9 cellular contexts compared by ENCODE assay signal in the genomic region with DNA sequence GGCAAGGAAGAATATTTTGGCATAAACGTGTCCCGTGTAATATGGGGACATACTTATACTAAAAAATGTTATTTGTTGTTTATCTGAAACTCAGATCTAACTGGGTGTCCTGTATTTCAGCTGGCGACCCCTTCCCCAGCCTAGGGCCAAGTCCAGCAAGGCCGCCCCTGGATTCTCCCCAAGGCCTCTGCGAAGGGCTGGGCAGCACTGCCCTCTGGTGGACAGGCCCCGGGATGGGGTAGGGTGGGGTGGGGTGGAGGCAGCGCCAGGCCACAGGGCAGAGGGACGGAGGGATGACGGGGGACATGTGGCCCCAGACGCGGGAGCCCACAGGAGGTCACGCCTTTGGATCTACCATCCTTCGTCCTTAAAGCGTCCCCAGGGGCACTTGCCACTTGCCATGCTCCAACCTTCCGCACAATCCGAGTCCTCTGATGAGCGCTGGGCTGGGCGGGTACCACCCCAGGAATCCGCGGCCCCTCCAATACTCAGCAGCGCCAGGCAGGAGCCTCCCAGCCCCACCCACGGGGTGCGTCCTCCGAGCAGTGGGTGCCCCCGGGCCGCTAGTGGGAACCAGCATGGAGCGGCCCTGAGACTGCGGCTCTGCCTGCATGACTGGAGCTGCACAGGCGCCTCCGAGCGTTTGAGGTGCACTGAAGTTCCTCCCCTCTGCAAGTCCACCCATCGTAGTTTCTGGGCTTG. TPM values are rescaled to one million over a fixed set of nuclear protein-coding genes. Genes with fewer than 3 reads are reported as not detected.
DNase-seq lines count a peak whose midpoint lies in the region; ATAC-seq, FAIRE-seq and TF ChIP-seq lines count a peak whose summit lies in the region.
"Had no signal": no experiment of that assay in that cellular context is flagged by ENCODE, and none has a peak within 500 bp of the region (broad histone marks: within the 10 kb centered on the region; RNA-seq: fewer than 3 reads in every experiment).

No MANE protein-coding gene starts in this region.

- DNase-seq in AG20443 (ENCODE audit: low spot score) (peak; percentile 91), GM12892 (ENCODE audit: insufficient read length) (peak; percentile 75), SK-MEL-5 (ENCODE audit: low read depth, low spot score) (peak; percentile 63), epidermal melanocyte (ENCODE audit: insufficient read length, low spot score) (peak; percentile 80), H4 (ENCODE audit: low spot score) (no peak), LoVo (ENCODE audit: low spot score) (no peak)
- no peak for DNase-seq in natural killer cell treated with Interleukin-12 subunit alpha and Interleukin-12 subunit beta and Interleukin-15 and Interleukin-18, amount 100 ng/mL, for 72 hours (ENCODE audit: low spot score)

- FAIRE-seq in GM12892 (lab: Jason Lieb, UNC): peak; percentile 76

- H3K4me3 Mint-ChIP-seq in natural killer cell treated with Interleukin-12 subunit alpha and Interleukin-12 subunit beta and Interleukin-15 and Interleukin-18, amount 100 ng/mL, for 72 hours: no peak overlapping the region

- in situ Hi-C loops in SK-MEL-5 (cut with HindIII; ENCODE audit: low pct_unique_long_range_greater_than_20kb, low sequenced_read_pairs): no loop called here

- no peaks in the 10 kb centered on the region for H3K36me3 Mint-ChIP-seq in natural killer cell treated with Interleukin-12 subunit alpha and Interleukin-12 subunit beta and Interleukin-15 and Interleukin-18, amount 100 ng/mL, for 72 hours

- no peak for TF ChIP-seq POLR2A in GM12892 (IDR thresholded peaks at IDR 0.05; ENCODE audit: low read depth, low read length)

- H3K9me3 Mint-ChIP-seq in natural killer cell treated with Interleukin-12 subunit alpha and Interleukin-12 subunit beta and Interleukin-15 and Interleukin-18, amount 100 ng/mL, for 72 hours: no peaks in the 10 kb centered on the region

- no peak overlapping the region for H3K27ac Mint-ChIP-seq in natural killer cell treated with Interleukin-12 subunit alpha and Interleukin-12 subunit beta and Interleukin-15 and Interleukin-18, amount 100 ng/mL, for 72 hours

- ATAC-seq in natural killer cell treated with Interleukin-12 subunit alpha and Interleukin-12 subunit beta and Interleukin-15 and Interleukin-18, amount 100 ng/mL, for 72 hours: peak; percentile 52 to 70
- ATAC-seq in GM19351 (IDR thresholded peaks at IDR 0.05; ENCODE audit: unreplicated experiment): no peak

- H3K4me1 Mint-ChIP-seq in natural killer cell treated with Interleukin-12 subunit alpha and Interleukin-12 subunit beta and Interleukin-15 and Interleukin-18, amount 100 ng/mL, for 72 hours (ENCODE audit: low read depth in 2 of 2): peaks cover 2 to 6% of the 10 kb centered on the region in 2 donors

- H3K27me3 Mint-ChIP-seq in natural killer cell treated with Interleukin-12 subunit alpha and Interleukin-12 subunit beta and Interleukin-15 and Interleukin-18, amount 100 ng/mL, for 72 hours: peaks cover 7 to 11% of the 10 kb centered on the region in 2 donors

RNA-seq across cellular contexts. Expression of gene AGPAT2, which starts 7.1 kb away (rescaled TPM):
- 3.5 TPM for polyA plus RNA-seq in GM12892 (2012; ENCODE audit: missing spikeins)
- total RNA-seq in SK-MEL-5 (2014; rRNA removed; shearing (Covaris generic)): 52.3 and 54.1 TPM in 2 replicates
- polyA plus RNA-seq in SK-MEL-5 (2015; cell fraction: cytosol; rRNA removed): 92.0 and 97.9 TPM in 2 replicates
- 50.6 and 71.9 TPM in 2 replicates for polyA plus RNA-seq in SK-MEL-5 (2015; cell fraction: nucleus; rRNA removed)
- 1 to 10 TPM; 6.1 to 8.9 TPM for total RNA-seq in natural killer cell treated with Interleukin-12 subunit alpha and Interleukin-12 subunit beta and Interleukin-15 and Interleukin-18, amount 100 ng/mL, for 72 hours
- 32.3 and 33.8 TPM in 2 replicates for total RNA-seq in H4 (2014; rRNA removed; shearing (Covaris generic))

RNA-seq across cellular contexts. Expression of gene DIPK1B, which starts 18.1 kb away (rescaled TPM):
- polyA plus RNA-seq in GM12892 (2012; ENCODE audit: missing spikeins): 0.36 TPM
- total RNA-seq in SK-MEL-5 (2014; rRNA removed; shearing (Covaris generic)): 42.0 and 45.6 TPM in 2 replicates
- 43.9 and 50.5 TPM in 2 replicates for polyA plus RNA-seq in SK-MEL-5 (2015; cell fraction: cytosol; rRNA removed)
- 65.7 and 66.9 TPM in 2 replicates for polyA plus RNA-seq in SK-MEL-5 (2015; cell fraction: nucleus; rRNA removed)
- total RNA-seq in natural killer cell treated with Interleukin-12 subunit alpha and Interleukin-12 subunit beta and Interleukin-15 and Interleukin-18, amount 100 ng/mL, for 72 hours: not detected
- 3.8 and 6.1 TPM in 2 replicates for total RNA-seq in H4 (2014; rRNA removed; shearing (Covaris generic))

RNA-seq across cellular contexts. Expression of gene EGFL7, which starts 31.6 kb away (rescaled TPM):
- not detected for polyA plus RNA-seq in GM12892 (2012; ENCODE audit: missing spikeins)
- 61.5 and 66.9 TPM in 2 replicates for total RNA-seq in SK-MEL-5 (2014; rRNA removed; shearing (Covaris generic))
- polyA plus RNA-seq in SK-MEL-5 (2015; cell fraction: cytosol; rRNA removed): 149 and 171 TPM in 2 replicates
- polyA plus RNA-seq in SK-MEL-5 (2015; cell fraction: nucleus; rRNA removed): 32.6 and 36.2 TPM in 2 replicates
- under 1 TPM; 0.36 to 0.52 TPM for total RNA-seq in natural killer cell treated with Interleukin-12 subunit alpha and Interleukin-12 subunit beta and Interleukin-15 and Interleukin-18, amount 100 ng/mL, for 72 hours
- total RNA-seq in H4 (2014; rRNA removed; shearing (Covaris generic)): 60.2 and 76.5 TPM in 2 replicates

RNA-seq across cellular contexts. Expression of gene LCN10, which starts 48.4 kb away (rescaled TPM):
- 2.4 TPM for polyA plus RNA-seq in GM12892 (2012; ENCODE audit: missing spikeins)
- total RNA-seq in SK-MEL-5 (2014; rRNA removed; shearing (Covaris generic)): not detected in 2 replicates
- polyA plus RNA-seq in SK-MEL-5 (2015; cell fraction: cytosol; rRNA removed): not detected in 2 replicates
- polyA plus RNA-seq in SK-MEL-5 (2015; cell fraction: nucleus; rRNA removed): 0.39 TPM in 1 of 2 replicates, not detected in the other
- total RNA-seq in natural killer cell treated with Interleukin-12 subunit alpha and Interleukin-12 subunit beta and Interleukin-15 and Interleukin-18, amount 100 ng/mL, for 72 hours: under 1 TPM; 0.21 to 0.45 TPM
- total RNA-seq in H4 (2014; rRNA removed; shearing (Covaris generic)): not detected in 2 replicates
- total RNA-seq: HT1080 had no signal

RNA-seq across cellular contexts. Expression of gene LCN6, which starts 54.0 kb away (rescaled TPM):
- not detected for polyA plus RNA-seq in GM12892 (2012; ENCODE audit: missing spikeins)
- total RNA-seq in SK-MEL-5 (2014; rRNA removed; shearing (Covaris generic)): not detected in 2 replicates
- polyA plus RNA-seq in SK-MEL-5 (2015; cell fraction: cytosol; rRNA removed): not detected in 2 replicates
- not detected in 2 replicates for polyA plus RNA-seq in SK-MEL-5 (2015; cell fraction: nucleus; rRNA removed)
- not detected for total RNA-seq in natural killer cell treated with Interleukin-12 subunit alpha and Interleukin-12 subunit beta and Interleukin-15 and Interleukin-18, amount 100 ng/mL, for 72 hours
- not detected in 2 replicates for total RNA-seq in H4 (2014; rRNA removed; shearing (Covaris generic))
- total RNA-seq: HT1080 had no signal

Comparison
In these comparisons a context has a peak if more than half of its experiments do, and no peak if none do; other contexts are left out.
1. DNase-seq: peak in AG20443 (single experiment), GM12892 (single experiment), SK-MEL-5 (single experiment) and epidermal melanocyte (single experiment); none in natural killer cell treated with Interleukin-12 subunit alpha and Interleukin-12 subunit beta and Interleukin-15 and Interleukin-18, amount 100 ng/mL, for 72 hours (single experiment), H4 (single experiment) and LoVo (single experiment).
2. RNA of gene EGFL7, which starts 31.6 kb away (total RNA-seq): 61.5 to 66.9 TPM in SK-MEL-5 and 60.2 to 76.5 TPM in H4; 0.36 to 0.52 TPM in natural killer cell treated with Interleukin-12 subunit alpha and Interleukin-12 subunit beta and Interleukin-15 and Interleukin-18, amount 100 ng/mL, for 72 hours; every median in the first group is over 10 times any median in the second.